ENCODE assay signal across 17 cellular contexts in genomic region chr22:33270596-33270995, GRCh38.
DNase-seq lines count a peak whose midpoint lies in the region; ATAC-seq, FAIRE-seq and TF ChIP-seq lines count a peak whose summit lies in the region.
"Had no signal": no experiment of that assay in that cellular context is flagged by ENCODE, and none has a peak within 500 bp of the region (broad histone marks: within the 10 kb centered on the region; RNA-seq: fewer than 3 reads in every experiment).

No MANE protein-coding gene starts in this region.

- H3K27ac Mint-ChIP-seq in stimulated activated memory B cell treated with anti-CD40 and anti-IgM and Interleukin-4, amounts not matched to agents 10 μg/mL and 1 μg/mL and 100 μg/mL, for 72 hours: peak overlapping the region; percentile 88

- peaks cover 8% of the 10 kb centered on the region for H3K36me3 Mint-ChIP-seq in stimulated activated memory B cell treated with anti-CD40 and anti-IgM and Interleukin-4, amounts not matched to agents 10 μg/mL and 1 μg/mL and 100 μg/mL, for 72 hours

- no peaks in the 10 kb centered on the region for H3K9me3 Mint-ChIP-seq in stimulated activated memory B cell treated with anti-CD40 and anti-IgM and Interleukin-4, amounts not matched to agents 10 μg/mL and 1 μg/mL and 100 μg/mL, for 72 hours

- DNase-seq in GM12891 (ENCODE audit: insufficient read length, low spot score) (no peak), SK-MEL-5 (ENCODE audit: low read depth, low spot score) (peak; percentile 71), globus pallidus (ENCODE audit: low spot score) (peak; percentile 26)
- DNase-seq in activated CD4-positive, alpha-beta T cell treated with anti-CD3 and anti-CD28 coated beads for 1 hour: no peak
- DNase-seq: EL, HCEC 1CT, KG1, NCI-H1105, NCI-H187, NCI-H774, Right ventricle myocardium superior, SW 1271 had no signal

- H3K4me1 Mint-ChIP-seq in stimulated activated memory B cell treated with anti-CD40 and anti-IgM and Interleukin-4, amounts not matched to agents 10 μg/mL and 1 μg/mL and 100 μg/mL, for 72 hours: peaks cover 55% of the 10 kb centered on the region

- in situ Hi-C loops in SK-MEL-5 (cut with HindIII; ENCODE audit: low pct_unique_long_range_greater_than_20kb, low sequenced_read_pairs): no loop called here

- H3K27me3 Mint-ChIP-seq in stimulated activated memory B cell treated with anti-CD40 and anti-IgM and Interleukin-4, amounts not matched to agents 10 μg/mL and 1 μg/mL and 100 μg/mL, for 72 hours: no peaks in the 10 kb centered on the region

- H3K4me3 Mint-ChIP-seq in stimulated activated memory B cell treated with anti-CD40 and anti-IgM and Interleukin-4, amounts not matched to agents 10 μg/mL and 1 μg/mL and 100 μg/mL, for 72 hours: no peak overlapping the region

- TF ChIP-seq POLR2A in GM12891 (IDR thresholded peaks at IDR 0.05; ENCODE audit: low read depth, low read length): no peak

- no peak for ATAC-seq in stimulated activated memory B cell treated with anti-CD40 and anti-IgM and Interleukin-4, amounts not matched to agents 10 μg/mL and 1 μg/mL and 100 μg/mL, for 72 hours
- ATAC-seq in GM21447 (IDR thresholded peaks at IDR 0.05; ENCODE audit: unreplicated experiment) (no peak), HG03139 (IDR thresholded peaks at IDR 0.05; ENCODE audit: unreplicated experiment) (no peak)
- ATAC-seq: Panc1 had no signal

- peak; percentile 33 for FAIRE-seq in GM12891 (lab: Jason Lieb, UNC)
- FAIRE-seq: HTR-8/SVneo had no signal

TF ChIP-seq in GM12891, 5 proteins besides CTCF, POLR2A, EP300 and RAD21:
- TF ChIP-seq TAF1 (IDR thresholded peaks at IDR 0.05; ENCODE audit: low read depth, low read length) (no peak), SPI1 (IDR thresholded peaks at IDR 0.05; ENCODE audit: low read depth, low read length) (no peak), PAX5 (IDR thresholded peaks at IDR 0.05; ENCODE audit: insufficient read depth, low read length, severe bottlenecking) (no peak), POLR2AphosphoS5 (IDR thresholded peaks at IDR 0.05; ENCODE audit: low read depth, low read length) (no peak)

Comparison
In these comparisons a context has a peak if more than half of its experiments do, and no peak if none do; other contexts are left out.
1. DNase-seq: peak in SK-MEL-5 (single experiment) and globus pallidus (single experiment); none in GM12891 (single experiment) and activated CD4-positive, alpha-beta T cell treated with anti-CD3 and anti-CD28 coated beads for 1 hour (single experiment).